Comparison of ENCODE assay signal across 8 cellular contexts in the genomic region with DNA sequence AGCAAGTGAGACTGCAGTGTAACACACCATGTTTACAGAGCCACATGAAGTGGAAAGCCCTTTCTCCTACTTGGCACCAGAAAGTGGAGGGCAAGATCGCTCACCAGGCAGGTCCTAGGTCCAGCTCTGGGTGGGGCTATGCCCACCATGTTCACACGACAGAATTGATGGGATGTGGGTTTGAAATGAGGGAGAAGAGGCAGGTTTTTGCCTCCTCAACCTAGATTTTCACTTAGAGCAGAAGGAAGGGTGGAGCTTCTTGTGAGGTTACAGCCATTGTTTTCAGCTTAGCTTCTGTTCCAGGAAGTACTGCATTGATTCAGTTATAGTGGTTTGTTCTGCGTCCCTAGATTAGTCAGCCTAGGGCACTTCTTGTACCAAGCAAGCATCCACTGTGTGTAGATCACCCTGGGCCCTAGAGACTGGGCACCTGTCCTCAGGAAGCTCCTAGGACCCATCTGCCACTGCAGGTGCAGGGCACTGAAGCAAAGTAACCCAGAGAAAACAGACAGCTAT. TPM values are rescaled to one million over a fixed set of nuclear protein-coding genes. Genes with fewer than 3 reads are reported as not detected.
DNase-seq lines count a peak whose midpoint lies in the region; ATAC-seq, FAIRE-seq and TF ChIP-seq lines count a peak whose summit lies in the region.

No MANE protein-coding gene starts in this region.

- ATAC-seq in GM18519 (IDR thresholded peaks at IDR 0.05; ENCODE audit: low FRiP score, unreplicated experiment) (peak; percentile 32), HG02678 (IDR thresholded peaks at IDR 0.05; ENCODE audit: unreplicated experiment) (peak; percentile 45), body of pancreas (no peak)

- peak; percentile 62 to 65 for TF ChIP-seq POLR2A in Peyer's patch (IDR thresholded peaks at IDR 0.05)
- TF ChIP-seq POLR2A in body of pancreas (IDR thresholded peaks at IDR 0.05): peak in 2 of 3 donors; percentile 11 to 23

- no peak for FAIRE-seq in HTR-8/SVneo (lab: Jason Lieb, UNC)

- H3K27me3 ChIP-seq in Peyer's patch (no peaks in the 10 kb centered on the region), body of pancreas (no peaks in the 10 kb centered on the region)

- intact Hi-C loops in body of pancreas (cut with DNase I): no loop called here

- H3K36me3 ChIP-seq in Peyer's patch (no peaks in the 10 kb centered on the region), body of pancreas (replicated peaks in 1 of 2; ENCODE audit: insufficient read depth in 1 of 2, low read depth in 2 of 2) (no peaks in the 10 kb centered on the region)

- DNase-seq in Peyer's patch: peak in 2 of 3 donors; percentile 80 to 90
- DNase-seq in body of pancreas: peak in 2 of 4 donors; percentile 9 to 23
- peak; percentile 21 to 47 for DNase-seq in stimulated activated CD4-positive, alpha-beta T cell treated with anti-CD3 and anti-CD28 coated beads, Interleukin-4, amount 100 ng/mL, for 4 hours
- no peak for DNase-seq in cerebellar nuclear complex (lab: John Stamatoyannopoulos, UW)
- DNase-seq in HTR-8/SVneo (ENCODE audit: insufficient read length, low spot score): no peak
- DNase-seq in DMS 273 treated with DMSO at 0.1 percent for 48 hours (lab: John Stamatoyannopoulos, UW): no peak

- H3K4me3 ChIP-seq in Peyer's patch (peak overlapping the region; percentile 44 to 57 (median 44)), body of pancreas (no peak overlapping the region)

- H3K9me3 ChIP-seq in Peyer's patch: no peaks in the 10 kb centered on the region
- no peaks in the 10 kb centered on the region for H3K9me3 ChIP-seq in body of pancreas

- WGBS in body of pancreas, 2 donors: 42 to 66% methylated on average over 3 of the region's 3 CpGs

- H3K4me1 ChIP-seq in Peyer's patch (peaks cover 0 to 12% (median 5%) of the 10 kb centered on the region in 4 donors), body of pancreas (no peaks in the 10 kb centered on the region)

- H3K27ac ChIP-seq in Peyer's patch: peak overlapping the region; percentile 69 to 84 (median 78)
- peak overlapping the region in 1 of 4 donors; percentile 69 for H3K27ac ChIP-seq in body of pancreas

- TF ChIP-seq CTCF in Peyer's patch (IDR thresholded peaks at IDR 0.05): no peak
- TF ChIP-seq CTCF in body of pancreas (IDR thresholded peaks at IDR 0.05): no peak

RNA-seq across cellular contexts. Expression of gene CD53, which starts 2.3 kb away (rescaled TPM):
- total RNA-seq in Peyer's patch (100 to 1,000 TPM in 1 of 4 donors, 10 to 100 TPM in 2, 1 to 10 TPM in 1; 6.9 to 166 (median 33.3) TPM), body of pancreas (10 to 100 TPM in 1 of 2 donors, 1 to 10 TPM in 1; 4.9 to 16.6 TPM)

Comparison
In these comparisons a context has a peak if more than half of its experiments do, and no peak if none do; other contexts are left out.
1. DNase-seq: peak in Peyer's patch (2 of 3) and stimulated activated CD4-positive, alpha-beta T cell treated with anti-CD3 and anti-CD28 coated beads, Interleukin-4, amount 100 ng/mL, for 4 hours (2 of 2); none in cerebellar nuclear complex (0 of 2), HTR-8/SVneo (single experiment) and DMS 273 treated with DMSO at 0.1 percent for 48 hours (single experiment).
2. H3K4me3 ChIP-seq: peak in Peyer's patch (4 of 4); none in body of pancreas (0 of 2).